Comparison of ENCODE assay signal across 1 cellular context in genomic region chr17:58572846-58573245, GRCh38.
TF ChIP-seq lines count a peak whose summit lies in the region.

No MANE protein-coding gene starts in this region.

TF ChIP-seq in K562, 482 proteins besides CTCF, POLR2A, EP300 and RAD21 (continued from another document):
- TF ChIP-seq NUFIP1 (IDR thresholded peaks at IDR 0.05; ENCODE audit: partially characterized antibody) (no peak), ZNF3 (CRISPR knock-in tag; IDR thresholded peaks at IDR 0.05) (no peak), VEZF1 (CRISPR knock-in tag; IDR thresholded peaks at IDR 0.05) (0 out of 2 replicates have a peak, but pooled peaks have one; percentile 20), PRDM10 (IDR thresholded peaks at IDR 0.05; ENCODE audit: partially characterized antibody) (peak; percentile 49)
